In genomic region chr4:150976478-150977118, GRCh38 we compare ENCODE assay signal across 1 cellular context.
TF ChIP-seq lines count a peak whose summit lies in the region.

No MANE protein-coding gene starts in this region.

TF ChIP-seq in HepG2, 621 proteins besides CTCF, POLR2A, EP300 and RAD21 (continued from another document):
- peak; percentile 8; the same call in 1 of the 2 replicates for TF ChIP-seq SMC3 (IDR thresholded peaks at IDR 0.05; ENCODE audit: low read length)
- TF ChIP-seq ZNF724P (CRISPR knock-in tag; IDR thresholded peaks at IDR 0.05; ENCODE audit: borderline replicate concordance) = 0 out of 2 replicates have a peak, but pooled peaks have one; percentile 43
- TF ChIP-seq ZNF644 (CRISPR knock-in tag; IDR thresholded peaks at IDR 0.05; ENCODE audit: low read depth) = 0 out of 2 replicates have a peak, but pooled peaks have one; percentile 29
- no peak for TF ChIP-seq ZNF713 (CRISPR knock-in tag; IDR thresholded peaks at IDR 0.05)
- TF ChIP-seq E2F1 (CRISPR knock-in tag; IDR thresholded peaks at IDR 0.05) = no peak
- no peak for TF ChIP-seq ZNF484 (CRISPR knock-in tag; IDR thresholded peaks at IDR 0.05; ENCODE audit: borderline replicate concordance, low read depth)
- TF ChIP-seq ARNT (IDR thresholded peaks at IDR 0.05) = no peak
- 0 out of 2 replicates have a peak, but pooled peaks have one; percentile 17 for TF ChIP-seq POGZ (CRISPR knock-in tag; IDR thresholded peaks at IDR 0.05)
- TF ChIP-seq HNF1B (CRISPR knock-in tag; IDR thresholded peaks at IDR 0.05) = no peak
- peak; percentile 31; the same call in 1 of the 2 replicates for TF ChIP-seq FOXA3 (CRISPR knock-in tag; IDR thresholded peaks at IDR 0.05)
- no peak for TF ChIP-seq ZNF260 (CRISPR knock-in tag; IDR thresholded peaks at IDR 0.05; ENCODE audit: borderline replicate concordance, low read depth)
- peak; percentile 23; the same call in 1 of the 2 replicates for TF ChIP-seq ZBTB4 (CRISPR knock-in tag; IDR thresholded peaks at IDR 0.05; ENCODE audit: borderline replicate concordance)
- no peak for TF ChIP-seq BHLHE40 (IDR thresholded peaks at IDR 0.05; ENCODE audit: low read length)
- no peak for TF ChIP-seq HINFP (CRISPR knock-in tag; IDR thresholded peaks at IDR 0.05; ENCODE audit: low read depth)
- TF ChIP-seq ZMYM4 (CRISPR knock-in tag; IDR thresholded peaks at IDR 0.05) = peak; percentile 32
